ENCODE assay signal across 1 cellular context in genomic region chr16:2904100-2904921, GRCh38.
A peak's percentile ranks its signal among the peaks of the same experiment; 100 is the strongest.
TF ChIP-seq lines count a peak whose summit lies in the region.

No MANE protein-coding gene starts in this region.

TF ChIP-seq in K562, 482 proteins besides CTCF, POLR2A, EP300 and RAD21 (continued from another document and continues in another):
- TF ChIP-seq CBX5 (IDR thresholded peaks at IDR 0.05; ENCODE audit: borderline replicate concordance, low read depth) = no peak
- TF ChIP-seq EWSR1 (IDR thresholded peaks at IDR 0.05; ENCODE audit: borderline replicate concordance, low read depth, partially characterized antibody) = no peak
- TF ChIP-seq ZNF583 (CRISPR knock-in tag; IDR thresholded peaks at IDR 0.05) = no peak
- TF ChIP-seq BHLHE40 (IDR thresholded peaks at IDR 0.05; ENCODE audit: low read length) = peak; percentile 48; the same call in 1 of the 2 replicates
- no peak for TF ChIP-seq RERE (CRISPR knock-in tag; IDR thresholded peaks at IDR 0.05; ENCODE audit: borderline replicate concordance)
- TF ChIP-seq TRIM28 (IDR thresholded peaks at IDR 0.05) = no peak
- no peak for TF ChIP-seq TSC22D4 (tag; IDR thresholded peaks at IDR 0.05)
- no peak for TF ChIP-seq ZNF707 (CRISPR knock-in tag; conservative IDR thresholded peaks at IDR 0.05)
- no peak for TF ChIP-seq MTA2 (IDR thresholded peaks at IDR 0.05; ENCODE audit: low read depth)
- TF ChIP-seq JUN (IDR thresholded peaks at IDR 0.05; ENCODE audit: borderline replicate concordance, low read depth, low read length) = no peak; the same call in 1 of the 2 replicates
- no peak for TF ChIP-seq JUN (CRISPR knock-in tag; IDR thresholded peaks at IDR 0.05; ENCODE audit: borderline replicate concordance)
- peak; percentile 57 for TF ChIP-seq TBP (optimal IDR thresholded peaks at IDR 0.05; ENCODE audit: low read depth, low read length)
- no peak for TF ChIP-seq PPARD (CRISPR knock-in tag; IDR thresholded peaks at IDR 0.05)
- TF ChIP-seq PHB2 (IDR thresholded peaks at IDR 0.05; ENCODE audit: low read depth) = no peak
- TF ChIP-seq ZNF699 (CRISPR knock-in tag; IDR thresholded peaks at IDR 0.05; ENCODE audit: insufficient replicate concordance) = no peak
- TF ChIP-seq RNF219 (CRISPR knock-in tag; IDR thresholded peaks at IDR 0.05) = no peak
- TF ChIP-seq ADNP (tag; IDR thresholded peaks at IDR 0.05) = no peak
- no peak for TF ChIP-seq ERF (CRISPR knock-in tag; IDR thresholded peaks at IDR 0.05)
- no peak for TF ChIP-seq XRCC3 (IDR thresholded peaks at IDR 0.05)
- TF ChIP-seq PRDM10 (IDR thresholded peaks at IDR 0.05; ENCODE audit: partially characterized antibody) = no peak
- TF ChIP-seq XRCC4 (IDR thresholded peaks at IDR 0.05; ENCODE audit: extremely low read depth, insufficient read depth, insufficient read length) = no peak
- TF ChIP-seq ZNF79 (CRISPR knock-in tag; IDR thresholded peaks at IDR 0.05; ENCODE audit: low read depth) = no peak
- TF ChIP-seq CREM (IDR thresholded peaks at IDR 0.05; ENCODE audit: low read depth) = peak; percentile 78
- peak; percentile 17 for TF ChIP-seq JUND (IDR thresholded peaks at IDR 0.05; ENCODE audit: borderline replicate concordance, low read depth, low read length)
- TF ChIP-seq JUND (tag; IDR thresholded peaks at IDR 0.05; ENCODE audit: borderline replicate concordance, low read depth, low read length) = peak; percentile 28; the same call in 1 of the 3 replicates
- no peak for TF ChIP-seq SNRNP70 (optimal IDR thresholded peaks at IDR 0.05; ENCODE audit: low read depth, low read length)
- no peak for TF ChIP-seq ATF1 (CRISPR knock-in tag; IDR thresholded peaks at IDR 0.05)
- no peak for TF ChIP-seq ATF1 (tag; IDR thresholded peaks at IDR 0.05)
- no peak for TF ChIP-seq ZNF778 (CRISPR knock-in tag; IDR thresholded peaks at IDR 0.05)
- 0 out of 2 replicates have a peak, but pooled peaks have one; percentile 4 for TF ChIP-seq HDAC2 (IDR thresholded peaks at IDR 0.05)
- no peak for TF ChIP-seq PKNOX1 (IDR thresholded peaks at IDR 0.05)
- no peak for TF ChIP-seq FIP1L1 (IDR thresholded peaks at IDR 0.05; ENCODE audit: low read depth, low read length, poor library complexity, severe bottlenecking)
- TF ChIP-seq ASH1L (IDR thresholded peaks at IDR 0.05; ENCODE audit: borderline replicate concordance, low read depth, partially characterized antibody) = no peak
- no peak for TF ChIP-seq MEF2A (IDR thresholded peaks at IDR 0.05; ENCODE audit: control insufficient read depth, low read depth, low read length)
- no peak for TF ChIP-seq WHSC1 (IDR thresholded peaks at IDR 0.05; ENCODE audit: low read length)
- no peak; the same call in none of the 2 replicates for TF ChIP-seq TEAD4 (IDR thresholded peaks at IDR 0.05; ENCODE audit: low read length)
- TF ChIP-seq TEAD4 (CRISPR knock-in tag; IDR thresholded peaks at IDR 0.05; ENCODE audit: borderline replicate concordance) = no peak
- no peak for TF ChIP-seq MXI1 (IDR thresholded peaks at IDR 0.05; ENCODE audit: low read depth, low read length)
- no peak for TF ChIP-seq SMAD1 (IDR thresholded peaks at IDR 0.05; ENCODE audit: low read depth, low read length, partially characterized antibody)
- no peak for TF ChIP-seq FOXM1 (IDR thresholded peaks at IDR 0.05; ENCODE audit: low read depth)
- no peak for TF ChIP-seq FOXM1 (CRISPR knock-in tag; IDR thresholded peaks at IDR 0.05; ENCODE audit: low read depth)
- no peak for TF ChIP-seq CSDE1 (IDR thresholded peaks at IDR 0.05)
- no peak for TF ChIP-seq HDAC6 (IDR thresholded peaks at IDR 0.05; ENCODE audit: low read depth, low read length)
- no peak for TF ChIP-seq HSF4 (CRISPR knock-in tag; IDR thresholded peaks at IDR 0.05; ENCODE audit: borderline replicate concordance)
- no peak for TF ChIP-seq CREBBP (IDR thresholded peaks at IDR 0.05; ENCODE audit: low read depth, low read length)
- TF ChIP-seq HMG20A (CRISPR knock-in tag; conservative IDR thresholded peaks at IDR 0.05) = no peak
- TF ChIP-seq SRF (CRISPR knock-in tag; IDR thresholded peaks at IDR 0.05) = peak in 1 of 2 experiments; percentile 75; a peak in 2 of 4 replicates
- 0 out of 2 replicates have a peak, but pooled peaks have one; percentile 2 for TF ChIP-seq THRB (CRISPR knock-in tag; conservative IDR thresholded peaks at IDR 0.05)
- TF ChIP-seq CBX2 (IDR thresholded peaks at IDR 0.05; ENCODE audit: insufficient read depth, low read length, poor library complexity, severe bottlenecking) = no peak
- no peak for TF ChIP-seq PYGO2 (tag; IDR thresholded peaks at IDR 0.05)
- TF ChIP-seq E2F1 (CRISPR knock-in tag; IDR thresholded peaks at IDR 0.05) = no peak
- no peak for TF ChIP-seq ZNF584 (CRISPR knock-in tag; IDR thresholded peaks at IDR 0.05; ENCODE audit: low read depth)
- TF ChIP-seq KDM5B (IDR thresholded peaks at IDR 0.05; ENCODE audit: insufficient replicate concordance, low read depth, low read length) = no peak
- no peak for TF ChIP-seq CBFA2T3 (IDR thresholded peaks at IDR 0.05)
- TF ChIP-seq ZNF134 (CRISPR knock-in tag; conservative IDR thresholded peaks at IDR 0.05) = no peak
- TF ChIP-seq GTF2E2 (tag; IDR thresholded peaks at IDR 0.05) = peak; percentile 48; the same call in 1 of the 2 replicates
- no peak for TF ChIP-seq ZKSCAN3 (CRISPR knock-in tag; IDR thresholded peaks at IDR 0.05)
- no peak for TF ChIP-seq SAFB (IDR thresholded peaks at IDR 0.05; ENCODE audit: borderline replicate concordance, low read depth, low read length)
- no peak for TF ChIP-seq HDAC8 (tag; IDR thresholded peaks at IDR 0.05)
- TF ChIP-seq RAD51 (IDR thresholded peaks at IDR 0.05; ENCODE audit: borderline replicate concordance, low read depth) = no peak
- no peak for TF ChIP-seq ZNF316 (IDR thresholded peaks at IDR 0.05)
- TF ChIP-seq PTBP1 (IDR thresholded peaks at IDR 0.05; ENCODE audit: low read depth, low read length) = no peak
- TF ChIP-seq CREB3 (tag; conservative IDR thresholded peaks at IDR 0.05; ENCODE audit: low read depth) = 0 out of 2 replicates have a peak, but pooled peaks have one; percentile 31
- peak; percentile 57; the same call in 1 of the 2 replicates for TF ChIP-seq CBX1 (IDR thresholded peaks at IDR 0.05; ENCODE audit: low read depth)
